Comparison of ENCODE assay signal across 1 cellular context in genomic region chr22:23467721-23468294, GRCh38.
A peak's percentile ranks its signal among the peaks of the same experiment; 100 is the strongest.
TF ChIP-seq lines count a peak whose summit lies in the region.

No MANE protein-coding gene starts in this region.

TF ChIP-seq in HepG2, 621 proteins besides CTCF, POLR2A, EP300 and RAD21 (continued from another document and continues in another):
- TF ChIP-seq ZMYM4 (CRISPR knock-in tag; IDR thresholded peaks at IDR 0.05) (no peak), ZNF781 (CRISPR knock-in tag; IDR thresholded peaks at IDR 0.05; ENCODE audit: borderline replicate concordance, not compliant biosample characterization) (no peak), NR2F2 (IDR thresholded peaks at IDR 0.05; ENCODE audit: borderline replicate concordance, low read depth) (0 out of 2 replicates have a peak, but pooled peaks have one; percentile 19), TBX3 (IDR thresholded peaks at IDR 0.05; ENCODE audit: borderline replicate concordance) (peak; percentile 50; the same call in 1 of the 2 replicates), ZNF275 (CRISPR knock-in tag; IDR thresholded peaks at IDR 0.05; ENCODE audit: borderline replicate concordance) (no peak), MIER3 (CRISPR knock-in tag; IDR thresholded peaks at IDR 0.05; ENCODE audit: borderline replicate concordance) (no peak), HMG20A (CRISPR knock-in tag; IDR thresholded peaks at IDR 0.05; ENCODE audit: borderline replicate concordance) (peak; percentile 85; the same call in 1 of the 2 replicates), KIAA2018 (CRISPR knock-in tag; IDR thresholded peaks at IDR 0.05; ENCODE audit: borderline replicate concordance) (no peak), THAP7 (CRISPR knock-in tag; IDR thresholded peaks at IDR 0.05) (no peak), ZBTB25 (CRISPR knock-in tag; IDR thresholded peaks at IDR 0.05) (0 out of 2 replicates have a peak, but pooled peaks have one; percentile 24), ZNF512 (CRISPR knock-in tag; IDR thresholded peaks at IDR 0.05) (no peak), HNF1B (CRISPR knock-in tag; IDR thresholded peaks at IDR 0.05) (no peak), NFRKB (IDR thresholded peaks at IDR 0.05) (no peak), ZNF768 (CRISPR knock-in tag; IDR thresholded peaks at IDR 0.05) (no peak), MXD3 (CRISPR knock-in tag; IDR thresholded peaks at IDR 0.05) (no peak), ZNF263 (CRISPR knock-in tag; IDR thresholded peaks at IDR 0.05) (no peak), ELF4 (CRISPR knock-in tag; IDR thresholded peaks at IDR 0.05; ENCODE audit: borderline replicate concordance) (no peak), ZSCAN29 (CRISPR knock-in tag; conservative IDR thresholded peaks at IDR 0.05) (no peak), ARID3A (IDR thresholded peaks at IDR 0.05; ENCODE audit: low read depth, low read length) (0 out of 2 replicates have a peak, but pooled peaks have one; percentile 41), AKNA (CRISPR knock-in tag; IDR thresholded peaks at IDR 0.05; ENCODE audit: borderline replicate concordance) (no peak), SP5 (CRISPR knock-in tag; IDR thresholded peaks at IDR 0.05; ENCODE audit: borderline replicate concordance, low read depth) (no peak), ZNF431 (CRISPR knock-in tag; IDR thresholded peaks at IDR 0.05; ENCODE audit: borderline replicate concordance, low read depth) (no peak), LRRFIP1 (CRISPR knock-in tag; conservative IDR thresholded peaks at IDR 0.05) (no peak), ZNF468 (CRISPR knock-in tag; IDR thresholded peaks at IDR 0.05) (no peak), ZNF672 (CRISPR knock-in tag; IDR thresholded peaks at IDR 0.05) (no peak), ZNF33A (CRISPR knock-in tag; IDR thresholded peaks at IDR 0.05; ENCODE audit: borderline replicate concordance) (no peak), FOXK1 (CRISPR knock-in tag; IDR thresholded peaks at IDR 0.05; ENCODE audit: borderline replicate concordance, low read depth) (peak; percentile 62; the same call in 1 of the 2 replicates), PCBP2 (optimal IDR thresholded peaks at IDR 0.05; ENCODE audit: low read depth, low read length, poor library complexity, severe bottlenecking) (no peak)
